Comparison of ENCODE assay signal across 14 cellular contexts in the genomic region with DNA sequence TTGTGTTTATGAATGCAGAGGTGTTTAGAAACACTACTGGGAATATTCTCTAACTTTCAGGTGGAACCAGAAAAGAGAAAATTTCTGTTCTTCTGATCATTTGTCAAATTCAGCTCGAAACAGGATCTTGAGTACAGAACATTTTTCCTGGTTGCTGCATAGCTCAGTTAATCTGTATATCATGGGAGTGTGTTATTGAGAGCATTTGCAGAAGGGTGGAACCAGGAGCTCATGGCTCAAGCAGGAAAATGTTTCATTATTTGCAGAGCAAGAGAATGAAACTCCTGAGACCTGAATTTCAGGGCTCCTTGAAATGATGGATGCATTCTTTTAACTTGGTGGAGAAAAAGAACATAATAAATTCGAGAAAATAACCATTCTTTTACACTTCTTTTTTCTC.
DNase-seq lines count a peak whose midpoint lies in the region; ATAC-seq and TF ChIP-seq lines count a peak whose summit lies in the region.
"Had no signal": no experiment of that assay in that cellular context is flagged by ENCODE, and none has a peak within 500 bp of the region (broad histone marks: within the 10 kb centered on the region; RNA-seq: fewer than 3 reads in every experiment).

No MANE protein-coding gene starts in this region.

- no peak overlapping the region for H3K27ac ChIP-seq in GM23338 (ENCODE audit: low read depth)
- H3K27ac ChIP-seq in cingulate gyrus (ENCODE audit: low read depth, low read length) = peak overlapping the region; percentile 51
- peak overlapping the region in 3 of 4 donors; percentile 16 to 64 (median 46) for H3K27ac ChIP-seq in transverse colon

- no peak overlapping the region for H2AFZ ChIP-seq in GM23338

- 49 to 56% methylated on average over 2 of the region's 2 CpGs for WGBS in transverse colon (ENCODE audit: low coverage in 1 of 2), 2 donors

- no peak for TF ChIP-seq EP300 in transverse colon (IDR thresholded peaks at IDR 0.05; ENCODE audit: low read depth)

- no peaks in the 10 kb centered on the region for H3K9me3 ChIP-seq in transverse colon

- H3F3A ChIP-seq in GM23338 (replicated peaks; ENCODE audit: low read depth) = no peaks in the 10 kb centered on the region

- no peaks in the 10 kb centered on the region for H3K9me3 Mint-ChIP-seq in GM23338
- no peaks in the 10 kb centered on the region for H3K9me3 Mint-ChIP-seq in nephron
- H3K9me3 Mint-ChIP-seq: H9 had no signal

- peaks cover 40% of the 10 kb centered on the region for H3K4me1 Mint-ChIP-seq in GM23338
- peaks cover 63% of the 10 kb centered on the region for H3K4me1 Mint-ChIP-seq in nephron
- H3K4me1 Mint-ChIP-seq: CD14-positive monocyte had no signal

- intact Hi-C loops in transverse colon (cut with DNase I; ENCODE audit: low total_unique reads) = no loop called here

- no peaks in the 10 kb centered on the region for H3K9me2 ChIP-seq in GM23338 (ENCODE audit: insufficient read depth)

- H3K4me1 ChIP-seq in GM23338 (ENCODE audit: insufficient read depth) = peaks cover 16% of the 10 kb centered on the region
- H3K4me1 ChIP-seq in transverse colon = peaks cover 16 to 55% (median 31%) of the 10 kb centered on the region in 4 donors

- H3K27me3 ChIP-seq in GM23338 (ENCODE audit: insufficient read depth) = no peaks in the 10 kb centered on the region
- H3K27me3 ChIP-seq in transverse colon = no peaks in the 10 kb centered on the region

- H3K27ac Mint-ChIP-seq in GM23338 (no peak overlapping the region), nephron (peak overlapping the region; percentile 81 to 86 (median 81))

- peak overlapping the region; percentile 1; the same call in 1 of the 2 replicates for H3K4me2 ChIP-seq in GM23338

- in situ Hi-C loops in transverse colon (cut with MboI; ENCODE audit: low pct_ligation_motif_present in 1 of 4, low pct_unique_long_range_greater_than_20kb in 1 of 4, low sequenced_read_pairs in 3 of 4) = no loop called here

- TF ChIP-seq POLR2A in transverse colon (IDR thresholded peaks at IDR 0.05) = no peak

- no peak overlapping the region for H3K4me3 ChIP-seq in GM23338
- H3K4me3 ChIP-seq in transverse colon = no peak overlapping the region

- DNase-seq in GM23338 (ENCODE audit: low spot score) = no peak
- no peak for DNase-seq in transverse colon
- DNase-seq in dermis blood vessel endothelial cell = no peak
- no peak for DNase-seq in islet precursor cell
- DNase-seq: MV-4-11, NCI-H1436, NCI-H2029 treated with DMSO at 0.1 percent for 48 hours, NCI-H510A, NCI-H82 had no signal

- H3K27me3 Mint-ChIP-seq in GM23338 (ENCODE audit: insufficient read depth, low read depth, poor library complexity) (no peaks in the 10 kb centered on the region), nephron (ENCODE audit: low read depth) (no peaks in the 10 kb centered on the region)

- TF ChIP-seq CTCF in GM23338 (conservative IDR thresholded peaks at IDR 0.05; ENCODE audit: low read depth in 2 of 2) (no peak), nephron (IDR thresholded peaks at IDR 0.05; ENCODE audit: unreplicated experiment in 3 of 3) (no peak), transverse colon (IDR thresholded peaks at IDR 0.05) (no peak)

- no peaks in the 10 kb centered on the region; the same call in 1 of the 2 replicates for H4K20me1 ChIP-seq in GM23338 (replicated peaks; ENCODE audit: insufficient read depth)

- H3K4me3 Mint-ChIP-seq in GM23338 (no peak overlapping the region), nephron (no peak overlapping the region)
- H3K4me3 Mint-ChIP-seq: CD14-positive monocyte had no signal

- no peak for ATAC-seq in GM23338
- ATAC-seq in HG02798 (IDR thresholded peaks at IDR 0.05; ENCODE audit: poor library complexity, unreplicated experiment) = no peak

- H3K36me3 Mint-ChIP-seq in GM23338 (ENCODE audit: low read depth) (0 out of 3 replicates have a peak, but pooled peaks cover 5% of the 10 kb centered on the region), nephron (ENCODE audit: low read depth) (peaks cover 23% of the 10 kb centered on the region)

- H3K36me3 ChIP-seq in GM23338 (ENCODE audit: insufficient read depth) = no peaks in the 10 kb centered on the region
- no peaks in the 10 kb centered on the region for H3K36me3 ChIP-seq in transverse colon

- no peaks in the 10 kb centered on the region for H3K79me2 ChIP-seq in GM23338 (replicated peaks; ENCODE audit: insufficient read depth)

TF ChIP-seq in GM23338, 12 proteins besides CTCF, POLR2A, EP300 and RAD21:
- TF ChIP-seq JUNB (IDR thresholded peaks at IDR 0.05; ENCODE audit: unreplicated experiment) = no peak
- TF ChIP-seq EZH2 (IDR thresholded peaks at IDR 0.05; ENCODE audit: low read depth, unreplicated experiment) = no peak
- TF ChIP-seq ZNF114 (CRISPR knock-in tag; IDR thresholded peaks at IDR 0.05) = no peak
- no peak for TF ChIP-seq EZH2phosphoT487 (IDR thresholded peaks at IDR 0.05; ENCODE audit: unreplicated experiment)
- TF ChIP-seq NANOG (IDR thresholded peaks at IDR 0.05; ENCODE audit: borderline replicate concordance) = no peak
- TF ChIP-seq STAT1 (IDR thresholded peaks at IDR 0.05; ENCODE audit: unreplicated experiment) = no peak
- TF ChIP-seq ZNF331 (CRISPR knock-in tag; IDR thresholded peaks at IDR 0.05; ENCODE audit: low read depth) = no peak
- no peak for TF ChIP-seq POLR2AphosphoS5 (IDR thresholded peaks at IDR 0.05; ENCODE audit: low read depth)
- TF ChIP-seq CREB1 (CRISPR knock-in tag; IDR thresholded peaks at IDR 0.05; ENCODE audit: low read depth) = no peak
- TF ChIP-seq, protein P1, sequence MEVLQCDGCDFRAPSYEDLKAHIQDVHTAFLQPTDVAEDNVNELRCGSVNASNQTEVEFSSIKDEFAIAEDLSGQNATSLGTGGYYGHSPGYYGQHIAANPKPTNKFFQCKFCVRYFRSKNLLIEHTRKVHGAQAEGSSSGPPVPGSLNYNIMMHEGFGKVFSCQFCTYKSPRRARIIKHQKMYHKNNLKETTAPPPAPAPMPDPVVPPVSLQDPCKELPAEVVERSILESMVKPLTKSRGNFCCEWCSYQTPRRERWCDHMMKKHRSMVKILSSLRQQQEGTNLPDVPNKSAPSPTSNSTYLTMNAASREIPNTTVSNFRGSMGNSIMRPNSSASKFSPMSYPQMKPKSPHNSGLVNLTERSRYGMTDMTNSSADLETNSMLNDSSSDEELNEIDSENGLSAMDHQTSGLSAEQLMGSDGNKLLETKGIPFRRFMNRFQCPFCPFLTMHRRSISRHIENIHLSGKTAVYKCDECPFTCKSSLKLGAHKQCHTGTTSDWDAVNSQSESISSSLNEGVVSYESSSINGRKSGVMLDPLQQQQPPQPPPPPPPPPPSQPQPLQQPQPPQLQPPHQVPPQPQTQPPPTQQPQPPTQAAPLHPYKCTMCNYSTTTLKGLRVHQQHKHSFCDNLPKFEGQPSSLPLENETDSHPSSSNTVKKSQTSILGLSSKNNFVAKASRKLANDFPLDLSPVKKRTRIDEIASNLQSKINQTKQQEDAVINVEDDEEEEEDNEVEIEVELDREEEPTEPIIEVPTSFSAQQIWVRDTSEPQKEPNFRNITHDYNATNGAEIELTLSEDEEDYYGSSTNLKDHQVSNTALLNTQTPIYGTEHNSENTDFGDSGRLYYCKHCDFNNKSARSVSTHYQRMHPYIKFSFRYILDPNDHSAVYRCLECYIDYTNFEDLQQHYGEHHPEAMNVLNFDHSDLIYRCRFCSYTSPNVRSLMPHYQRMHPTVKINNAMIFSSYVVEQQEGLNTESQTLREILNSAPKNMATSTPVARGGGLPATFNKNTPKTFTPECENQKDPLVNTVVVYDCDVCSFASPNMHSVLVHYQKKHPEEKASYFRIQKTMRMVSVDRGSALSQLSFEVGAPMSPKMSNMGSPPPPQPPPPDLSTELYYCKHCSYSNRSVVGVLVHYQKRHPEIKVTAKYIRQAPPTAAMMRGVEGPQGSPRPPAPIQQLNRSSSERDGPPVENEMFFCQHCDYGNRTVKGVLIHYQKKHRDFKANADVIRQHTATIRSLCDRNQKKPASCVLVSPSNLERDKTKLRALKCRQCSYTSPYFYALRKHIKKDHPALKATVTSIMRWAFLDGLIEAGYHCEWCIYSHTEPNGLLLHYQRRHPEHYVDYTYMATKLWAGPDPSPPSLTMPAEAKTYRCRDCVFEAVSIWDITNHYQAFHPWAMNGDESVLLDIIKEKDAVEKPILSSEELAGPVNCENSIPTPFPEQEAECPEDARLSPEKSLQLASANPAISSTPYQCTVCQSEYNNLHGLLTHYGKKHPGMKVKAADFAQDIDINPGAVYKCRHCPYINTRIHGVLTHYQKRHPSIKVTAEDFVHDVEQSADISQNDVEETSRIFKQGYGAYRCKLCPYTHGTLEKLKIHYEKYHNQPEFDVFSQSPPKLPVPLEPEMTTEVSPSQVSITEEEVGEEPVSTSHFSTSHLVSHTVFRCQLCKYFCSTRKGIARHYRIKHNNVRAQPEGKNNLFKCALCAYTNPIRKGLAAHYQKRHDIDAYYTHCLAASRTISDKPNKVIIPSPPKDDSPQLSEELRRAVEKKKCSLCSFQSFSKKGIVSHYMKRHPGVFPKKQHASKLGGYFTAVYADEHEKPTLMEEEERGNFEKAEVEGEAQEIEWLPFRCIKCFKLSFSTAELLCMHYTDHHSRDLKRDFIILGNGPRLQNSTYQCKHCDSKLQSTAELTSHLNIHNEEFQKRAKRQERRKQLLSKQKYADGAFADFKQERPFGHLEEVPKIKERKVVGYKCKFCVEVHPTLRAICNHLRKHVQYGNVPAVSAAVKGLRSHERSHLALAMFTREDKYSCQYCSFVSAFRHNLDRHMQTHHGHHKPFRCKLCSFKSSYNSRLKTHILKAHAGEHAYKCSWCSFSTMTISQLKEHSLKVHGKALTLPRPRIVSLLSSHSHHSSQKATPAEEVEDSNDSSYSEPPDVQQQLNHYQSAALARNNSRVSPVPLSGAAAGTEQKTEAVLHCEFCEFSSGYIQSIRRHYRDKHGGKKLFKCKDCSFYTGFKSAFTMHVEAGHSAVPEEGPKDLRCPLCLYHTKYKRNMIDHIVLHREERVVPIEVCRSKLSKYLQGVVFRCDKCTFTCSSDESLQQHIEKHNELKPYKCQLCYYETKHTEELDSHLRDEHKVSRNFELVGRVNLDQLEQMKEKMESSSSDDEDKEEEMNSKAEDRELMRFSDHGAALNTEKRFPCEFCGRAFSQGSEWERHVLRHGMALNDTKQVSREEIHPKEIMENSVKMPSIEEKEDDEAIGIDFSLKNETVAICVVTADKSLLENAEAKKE (CRISPR knock-in tag; IDR thresholded peaks at IDR 0.05) = no peak
- TF ChIP-seq, protein P2, sequence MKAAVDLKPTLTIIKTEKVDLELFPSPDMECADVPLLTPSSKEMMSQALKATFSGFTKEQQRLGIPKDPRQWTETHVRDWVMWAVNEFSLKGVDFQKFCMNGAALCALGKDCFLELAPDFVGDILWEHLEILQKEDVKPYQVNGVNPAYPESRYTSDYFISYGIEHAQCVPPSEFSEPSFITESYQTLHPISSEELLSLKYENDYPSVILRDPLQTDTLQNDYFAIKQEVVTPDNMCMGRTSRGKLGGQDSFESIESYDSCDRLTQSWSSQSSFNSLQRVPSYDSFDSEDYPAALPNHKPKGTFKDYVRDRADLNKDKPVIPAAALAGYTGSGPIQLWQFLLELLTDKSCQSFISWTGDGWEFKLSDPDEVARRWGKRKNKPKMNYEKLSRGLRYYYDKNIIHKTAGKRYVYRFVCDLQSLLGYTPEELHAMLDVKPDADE (IDR thresholded peaks at IDR 0.05) = no peak
